In the genomic region with DNA sequence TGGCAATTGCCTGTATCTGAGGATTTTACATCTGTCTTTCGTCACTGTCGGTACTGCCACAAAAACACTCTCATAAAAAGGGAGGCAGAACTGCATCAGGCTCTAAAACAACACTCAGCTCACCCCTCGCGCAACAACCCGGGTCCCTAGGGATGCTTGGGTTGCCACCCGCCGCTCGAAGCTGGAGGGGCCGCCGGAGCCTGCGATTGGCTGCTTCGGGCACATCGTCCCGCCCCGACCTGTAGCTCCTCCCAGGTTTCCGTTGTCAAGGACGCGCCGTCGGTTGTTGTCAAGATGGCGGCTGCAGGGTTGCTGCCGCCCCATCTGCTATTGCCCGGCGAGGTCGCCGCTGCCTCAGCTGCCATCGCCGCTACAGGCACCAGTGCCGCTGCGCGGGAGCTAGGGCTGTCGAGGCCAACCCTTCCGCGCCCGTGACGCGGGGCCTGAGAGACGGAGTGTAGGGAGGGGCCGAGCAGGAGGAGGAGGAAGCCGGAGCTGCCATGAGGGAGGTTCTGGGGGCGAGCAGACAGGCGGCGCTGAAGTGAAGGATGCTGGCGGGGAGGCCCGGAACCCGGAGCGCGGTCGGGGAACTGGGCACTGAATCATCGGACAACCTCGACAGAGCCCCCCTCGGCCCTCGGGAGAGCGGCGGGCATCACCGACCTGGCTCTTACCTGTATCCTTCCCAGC, we compare ENCODE assay signal across 8 cellular contexts. TPM values are rescaled to one million over a fixed set of nuclear protein-coding genes. Genes with fewer than 3 reads are reported as not detected.
A peak's percentile ranks its signal among the peaks of the same experiment; 100 is the strongest.
DNase-seq lines count a peak whose midpoint lies in the region; ATAC-seq and TF ChIP-seq lines count a peak whose summit lies in the region.

A gene with protein sequence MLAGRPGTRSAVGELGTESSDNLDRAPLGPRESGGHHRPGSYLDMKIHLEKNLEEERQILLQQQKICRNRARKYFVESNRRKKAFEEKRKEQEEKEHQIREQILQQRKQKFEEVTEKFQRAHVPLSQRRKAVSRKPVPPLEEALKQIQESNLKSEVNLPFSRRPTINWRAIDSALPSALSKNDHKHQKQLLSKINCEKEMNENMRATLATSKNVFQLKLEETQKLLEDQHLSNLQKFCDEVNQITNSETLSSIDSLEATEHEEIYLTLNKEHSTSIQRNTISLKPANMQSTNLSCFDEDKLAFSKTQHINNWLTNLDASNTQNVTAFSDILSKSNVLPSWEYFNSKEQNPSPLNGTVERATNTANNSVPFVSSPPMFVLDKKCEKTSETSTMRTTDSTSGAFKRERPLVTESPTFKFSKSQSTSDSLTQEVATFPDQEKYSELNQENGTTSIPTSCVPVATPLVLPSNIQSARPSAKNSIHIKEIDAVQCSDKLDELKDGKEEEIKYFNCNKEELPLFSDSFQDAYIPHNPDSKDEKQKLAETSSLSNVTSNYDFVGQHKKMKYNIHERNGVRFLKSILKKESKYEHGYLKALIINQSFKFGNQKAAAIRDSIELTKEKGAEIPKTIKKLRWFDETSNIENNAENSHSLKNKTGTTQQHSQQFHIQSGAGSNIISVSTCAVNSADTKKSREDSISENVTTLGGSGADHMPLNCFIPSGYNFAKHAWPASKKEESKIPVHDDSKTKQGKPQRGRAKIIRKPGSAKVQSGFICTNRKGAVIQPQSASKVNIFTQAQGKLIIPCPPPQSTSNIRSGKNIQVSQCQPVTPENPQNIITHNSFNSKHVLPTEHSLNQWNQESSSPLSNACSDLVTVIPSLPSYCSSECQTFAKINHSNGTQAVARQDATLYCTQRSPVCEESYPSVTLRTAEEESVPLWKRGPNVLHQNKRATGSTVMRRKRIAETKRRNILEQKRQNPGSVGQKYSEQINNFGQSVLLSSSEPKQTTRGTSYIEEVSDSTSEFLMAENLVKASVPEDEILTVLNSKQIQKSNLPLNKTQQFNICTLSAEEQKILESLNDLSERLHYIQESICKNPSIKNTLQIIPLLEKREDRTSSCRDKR (plus strand): TSS at position 274 of the 690 bp plus-strand sequence. CDS start 275 bp downstream, at position 549.

- TF ChIP-seq CTCF in AG04449 (IDR thresholded peaks at IDR 0.05; ENCODE audit: insufficient read depth, low read length, missing control alignments) (peak; percentile 75), colonic mucosa (IDR thresholded peaks at IDR 0.05) (peak; percentile 26)

- H3K4me3 ChIP-seq in AG04449 (ENCODE audit: low read depth, low read length) (peak within 1 kb of the TSS; percentile 85), colonic mucosa (peak within 1 kb of the TSS; percentile 79)

- CTCF ChIA-PET in AG04449 (lab: Yijun Ruan, JAX), result interaction anchor here (0.7 to 1.7 kb wide), 16 partner anchors 9 to 457 kb away, joined by 3 to 18 read pairs (median 3); no protein-coding TSS in a partner anchor

- peaks cover 7% of the 10 kb centered on the region for H3K4me1 ChIP-seq in colonic mucosa

- no peaks in the 10 kb centered on the region for H3K9me3 ChIP-seq in colonic mucosa

- H3K27ac ChIP-seq in colonic mucosa, result peak within 1 kb of the TSS; percentile 71

- H3K27me3 ChIP-seq in colonic mucosa, result no peaks in the 10 kb centered on the region

- ATAC-seq in GM18907 (IDR thresholded peaks at IDR 0.05; ENCODE audit: unreplicated experiment), result peak; percentile 100
- ATAC-seq in HG03196 (IDR thresholded peaks at IDR 0.05; ENCODE audit: unreplicated experiment), result peak; percentile 100
- peak; percentile 94 for ATAC-seq in left colon

- no peaks in the 10 kb centered on the region for H3K36me3 ChIP-seq in colonic mucosa

- DNase-seq in AG04449 (ENCODE audit: low read depth, low spot score), result peak; percentile 74
- peak; percentile 96 for DNase-seq in NCI-H345 (lab: John Stamatoyannopoulos, UW)
- DNase-seq in activated CD4-positive, alpha-beta T cell treated with anti-CD3 and anti-CD28 coated beads for 48 hours, result peak; percentile 95
- peak; percentile 95 for DNase-seq in colonic mucosa
- DNase-seq in left colon, result peak; percentile 93 to 96
- peak; percentile 83 to 87 for DNase-seq in stimulated activated CD4-positive, alpha-beta T cell treated with anti-CD3 and anti-CD28 coated beads, Interleukin-1b, Interleukin-23, amount 100 ng/mL, for 4 hours (ENCODE audit: low read depth in 2 of 2)

- intact Hi-C loops in colonic mucosa (cut with DNase I) (no loop called here), left colon (cut with DNase I, micrococcal nuclease) (no loop called here)

- POLR2A ChIA-PET in AG04449 (lab: Yijun Ruan, JAX), result interaction anchor here (1.0 kb wide), 1 partner anchor 51 kb away, joined by 5 read pairs; no protein-coding TSS in a partner anchor

- H3K9ac ChIP-seq in colonic mucosa (ENCODE audit: low read depth in 2 of 2, low read length in 2 of 2), result peak within 1 kb of the TSS; percentile 62

RNA-seq across cellular contexts. Expression of the gene that starts here (rescaled TPM):
- total RNA-seq in colonic mucosa (1 to 10 TPM; 2.6 to 3.6 TPM), left colon (1 to 10 TPM; 4.0 to 4.1 TPM)

Comparison
In these comparisons a context has a peak if more than half of its experiments do, and no peak if none do; other contexts are left out.
1. Peak in every context shown above with its lines: DNase-seq, ATAC-seq, H3K4me3 ChIP-seq and H3K27ac ChIP-seq.